Comparison of ENCODE assay signal across 22 cellular contexts in the genomic region with DNA sequence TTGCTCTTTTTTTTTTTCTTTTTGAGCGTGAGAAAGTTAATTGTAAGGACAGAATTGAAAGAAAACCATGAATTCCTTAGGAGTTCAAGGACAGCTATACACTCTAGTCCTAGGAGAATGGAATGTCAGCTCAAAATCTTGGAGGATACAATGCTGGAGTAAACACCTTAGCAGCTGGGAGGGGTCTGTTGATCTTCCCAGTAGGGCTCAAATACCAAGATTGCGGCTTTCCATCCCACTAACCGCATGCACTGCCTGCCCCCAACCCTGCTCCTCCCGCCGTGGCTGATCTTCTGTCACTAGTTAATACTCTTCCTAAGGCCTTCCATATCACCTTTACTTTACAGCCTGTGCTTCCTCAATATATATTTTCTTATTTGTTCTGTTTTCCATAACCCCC. TPM values are rescaled to one million over a fixed set of nuclear protein-coding genes. Genes with fewer than 3 reads are reported as not detected.
DNase-seq lines count a peak whose midpoint lies in the region; ATAC-seq and TF ChIP-seq lines count a peak whose summit lies in the region.
"Had no signal": no experiment of that assay in that cellular context is flagged by ENCODE, and none has a peak within 500 bp of the region (broad histone marks: within the 10 kb centered on the region; RNA-seq: fewer than 3 reads in every experiment).

No MANE protein-coding gene starts in this region.

- H3K9me3 Mint-ChIP-seq in endodermal cell = peaks cover 2% of the 10 kb centered on the region
- H3K9me3 Mint-ChIP-seq: CD8-positive, alpha-beta T cell; HFFc6 had no signal

- no peak overlapping the region for H4K5ac ChIP-seq in mesendoderm (ENCODE audit: low read length)

- H4K8ac ChIP-seq in mesendoderm (ENCODE audit: low read depth, low read length) = no peak overlapping the region

- no peaks in the 10 kb centered on the region for H3K79me2 ChIP-seq in mesendoderm (ENCODE audit: control insufficient read depth, insufficient read depth, low read length)

- H3K9ac ChIP-seq in endodermal cell (ENCODE audit: extremely low read depth, low read length, poor library complexity, severe bottlenecking) = no peak overlapping the region
- no peak overlapping the region for H3K9ac ChIP-seq in mesendoderm (ENCODE audit: low read length)
- H3K9ac ChIP-seq: GM23248 had no signal

- H3K36me3 Mint-ChIP-seq in endodermal cell (ENCODE audit: low read depth) = no peaks in the 10 kb centered on the region
- H3K36me3 Mint-ChIP-seq: CD8-positive, alpha-beta T cell had no signal

- H3K4me3 Mint-ChIP-seq in endodermal cell = no peak overlapping the region
- H3K4me3 Mint-ChIP-seq: CD14-positive monocyte; CD8-positive, alpha-beta T cell; HFFc6 had no signal

- H2BK120ac ChIP-seq in mesendoderm (ENCODE audit: low read depth, low read length) = no peak overlapping the region

- intact Hi-C loops in body of pancreas (cut with DNase I) = no loop called here

- H3K27me3 ChIP-seq in endodermal cell (ENCODE audit: control insufficient read depth, insufficient read depth, low read length, poor library complexity, severe bottlenecking) = no peaks in the 10 kb centered on the region
- H3K27me3 ChIP-seq in mesendoderm (ENCODE audit: insufficient read depth, low read length, poor library complexity) = no peaks in the 10 kb centered on the region
- no peaks in the 10 kb centered on the region for H3K27me3 ChIP-seq in body of pancreas

- H3K23ac ChIP-seq in mesendoderm (ENCODE audit: low read length) = no peak overlapping the region

- no peak overlapping the region for H3K18ac ChIP-seq in mesendoderm (ENCODE audit: low read length)

- no peaks in the 10 kb centered on the region for H3K79me1 ChIP-seq in mesendoderm (ENCODE audit: low read length)

- no peaks in the 10 kb centered on the region for H3K9me3 ChIP-seq in endodermal cell (ENCODE audit: control insufficient read depth, low read length)
- H3K9me3 ChIP-seq in body of pancreas = no peaks in the 10 kb centered on the region

- H2BK5ac ChIP-seq in mesendoderm (ENCODE audit: low read length) = no peak overlapping the region

- H3K4me1 ChIP-seq in endodermal cell (ENCODE audit: control insufficient read depth, insufficient read depth, low read length) (peaks cover 12% of the 10 kb centered on the region), mesendoderm (ENCODE audit: control insufficient read depth, low read depth, low read length) (no peaks in the 10 kb centered on the region), body of pancreas (no peaks in the 10 kb centered on the region)

- H2BK15ac ChIP-seq in mesendoderm (replicated peaks; ENCODE audit: low read depth) = no peak overlapping the region

- no peak overlapping the region for H3K4me2 ChIP-seq in mesendoderm (ENCODE audit: low read length)

- no peak for ATAC-seq in GM19455 (IDR thresholded peaks at IDR 0.05; ENCODE audit: unreplicated experiment)
- no peak for ATAC-seq in body of pancreas
- ATAC-seq: CD8-positive, alpha-beta T cell; HepG2 had no signal

- no peak for TF ChIP-seq POLR2A in body of pancreas (IDR thresholded peaks at IDR 0.05)

- no peak overlapping the region for H2AK5ac ChIP-seq in mesendoderm (ENCODE audit: low read length)

- DNase-seq in ELF-1 (ENCODE audit: low read depth, low spot score) (peak; percentile 5), NCI-H82 treated with DMSO at 0.1 percent for 48 hours (lab: John Stamatoyannopoulos, UW; ENCODE audit: unreplicated experiment) (peak; percentile 90), endodermal cell (peak; percentile 84), mesendoderm (peak; percentile 58), NCI-H446 treated with DMSO at 0.1 percent for 48 hours (lab: John Stamatoyannopoulos, UW) (no peak), ecto neural progenitor cell (ENCODE audit: low spot score) (no peak), body of pancreas (no peak)
- DNase-seq: CD8-positive, alpha-beta T cell; COR-L47; DMS153; DMS79 treated with DMSO at 0.1 percent for 48 hours; EL; GDM1; GM23248; HCEC 1CT; HFFc6 had no signal

- H3K27ac ChIP-seq in endodermal cell (ENCODE audit: low read depth, low read length) (no peak overlapping the region), mesendoderm (ENCODE audit: low read depth, low read length) (no peak overlapping the region), body of pancreas (no peak overlapping the region)
- H3K27ac ChIP-seq: 22Rv1, GM23248 had no signal

- H3K4me1 Mint-ChIP-seq in endodermal cell = peaks cover 15% of the 10 kb centered on the region

- H3K4me3 ChIP-seq in endodermal cell (ENCODE audit: low read length) = peak overlapping the region; percentile 58
- no peak overlapping the region for H3K4me3 ChIP-seq in mesendoderm (ENCODE audit: low read length)
- H3K4me3 ChIP-seq in body of pancreas = no peak overlapping the region
- H3K4me3 ChIP-seq: GM23248 had no signal

- no peak for TF ChIP-seq CTCF in endodermal cell (conservative IDR thresholded peaks at IDR 0.05)
- TF ChIP-seq CTCF in body of pancreas (IDR thresholded peaks at IDR 0.05) = no peak

- WGBS in endodermal cell (ENCODE audit: insufficient coverage in 1 of 2, insufficient read length in 1 of 2), 2 experiments = 38 to 42% methylated on average over 4 to 5 of the region's 5 CpGs
- WGBS in mesendoderm (ENCODE audit: extremely low coverage, insufficient coverage, low lambda C conversion rate) = no CpG with 5 or more reads among the region's 5 CpGs
- 70% methylated on average over 5 of the region's 5 CpGs for WGBS in body of pancreas, 2 donors

- peaks cover 9% of the 10 kb centered on the region for H3K27me3 Mint-ChIP-seq in endodermal cell (ENCODE audit: insufficient read depth)

- H3K27ac Mint-ChIP-seq in endodermal cell = peak overlapping the region; percentile 75
- H3K27ac Mint-ChIP-seq: CD14-positive monocyte; CD8-positive, alpha-beta T cell; HFFc6 had no signal

- no peak overlapping the region for H3K56ac ChIP-seq in mesendoderm (ENCODE audit: low read length)

- H3K36me3 ChIP-seq in endodermal cell (ENCODE audit: control insufficient read depth, insufficient read depth, low read length) (no peaks in the 10 kb centered on the region), mesendoderm (ENCODE audit: control insufficient read depth, insufficient read depth, low read length) (no peaks in the 10 kb centered on the region), body of pancreas (replicated peaks in 1 of 2; ENCODE audit: insufficient read depth in 1 of 2, low read depth in 2 of 2) (no peaks in the 10 kb centered on the region)

- H3K4ac ChIP-seq in mesendoderm (ENCODE audit: low read depth, low read length) = no peak overlapping the region

RNA-seq across cellular contexts. Expression of gene PDC, which starts 2.6 kb away (rescaled TPM):
- not detected for total RNA-seq in endodermal cell
- not detected for polyA plus RNA-seq in endodermal cell (2013, experiment 1 of 2)
- not detected for polyA plus RNA-seq in endodermal cell (2013, experiment 2 of 2)
- not detected for polyA plus RNA-seq in mesendoderm (2013, experiment 1 of 2)
- polyA plus RNA-seq in mesendoderm (2013, experiment 2 of 2) = not detected
- total RNA-seq in body of pancreas = not detected
- total RNA-seq: A673; CD8-positive, alpha-beta T cell; GM23248; HepG2 had no signal
- polyA plus RNA-seq: BJ, CD14-positive monocyte, HepG2 had no signal

Comparison
In these comparisons a context has a peak if more than half of its experiments do, and no peak if none do; other contexts are left out.
1. DNase-seq: peak in ELF-1 (single experiment), NCI-H82 treated with DMSO at 0.1 percent for 48 hours (single experiment), endodermal cell (single experiment) and mesendoderm (single experiment); none in NCI-H446 treated with DMSO at 0.1 percent for 48 hours (single experiment), ecto neural progenitor cell (single experiment) and body of pancreas (0 of 4).